Comparison of ENCODE assay signal across 6 cellular contexts in the genomic region with DNA sequence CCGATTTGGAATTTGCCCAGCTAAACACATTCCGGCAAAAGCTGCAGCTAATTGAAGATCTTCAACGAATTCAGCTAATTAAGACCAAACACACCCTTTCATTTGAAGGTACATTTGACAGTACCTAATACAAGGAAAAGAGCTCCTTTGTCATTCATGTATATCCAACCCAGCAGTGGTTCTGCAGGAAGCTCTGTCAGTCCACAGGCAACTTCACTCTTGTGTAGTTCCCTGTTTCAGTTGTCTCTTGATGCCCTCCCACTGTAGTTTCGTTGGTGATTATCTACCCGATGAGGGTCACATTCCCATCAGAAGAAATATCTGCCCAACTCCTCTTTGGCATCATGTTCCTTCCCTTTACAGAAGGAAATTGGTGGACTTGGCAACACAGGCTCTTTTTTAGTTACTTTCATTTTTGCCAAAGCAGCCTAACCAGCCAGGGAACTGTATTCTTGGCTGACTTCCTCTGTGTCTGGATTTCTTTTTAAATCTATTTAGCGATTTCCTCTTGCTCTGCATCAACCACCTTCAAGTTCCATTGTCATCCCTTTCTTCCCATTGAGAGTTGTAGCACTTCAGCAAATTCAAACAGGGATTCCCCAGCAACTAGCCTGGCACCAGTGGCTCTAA. TPM values are rescaled to one million over a fixed set of nuclear protein-coding genes. Genes with fewer than 3 reads are reported as not detected.
DNase-seq lines count a peak whose midpoint lies in the region; ATAC-seq and TF ChIP-seq lines count a peak whose summit lies in the region.
"Not testable (repeated sequence)": the region's sequence is repeated elsewhere in the genome, so short reads cannot be mapped to it uniquely, and the experiment has no call there.

No MANE protein-coding gene starts in this region.

- H3K56ac ChIP-seq in IMR-90 (ENCODE audit: extremely low read depth, insufficient read depth, low read length), result not testable (repeated sequence)

- not testable (repeated sequence) for H3K9me3 Mint-ChIP-seq in WTC11, memory B cell

- not testable (repeated sequence) for H3K4me1 ChIP-seq in IMR-90 (ENCODE audit: control insufficient read depth, insufficient read depth, low read length)
- H3K4me1 ChIP-seq in heart left ventricle, result peaks cover 0 to 13% (median 0%) of the 10 kb centered on the region in 12 donors

- H4K5ac ChIP-seq in IMR-90 (ENCODE audit: low read depth, low read length), result not testable (repeated sequence)

- H3K9me1 ChIP-seq in IMR-90 (ENCODE audit: insufficient read depth, low read length), result not testable (repeated sequence)

- H3K27ac Mint-ChIP-seq in WTC11, memory B cell: not testable (repeated sequence)

- CTCF ChIA-PET in IMR-90 (lab: Yijun Ruan, JAX); WTC11 (lab: Charles Lee): not testable (repeated sequence)

- H3K4me3 ChIP-seq in IMR-90 (ENCODE audit: insufficient read depth, low read depth, low read length); heart left ventricle: not testable (repeated sequence)

- H3K27me3 ChIP-seq in IMR-90 (ENCODE audit: control insufficient read depth, insufficient read depth, low read length); heart left ventricle: not testable (repeated sequence)

- not testable (repeated sequence) for TF ChIP-seq RAD21 in IMR-90 (IDR thresholded peaks at IDR 0.05; ENCODE audit: low read length)

- H2BK120ac ChIP-seq in IMR-90 (ENCODE audit: low read depth, low read length), result not testable (repeated sequence)

- not testable (repeated sequence) for H3K79me1 ChIP-seq in IMR-90 (ENCODE audit: low read depth in 1 of 2, low read length in 2 of 2)

- H3K23ac ChIP-seq in IMR-90 (ENCODE audit: low read depth, low read length), result not testable (repeated sequence)

- not testable (repeated sequence) for H3K4me2 ChIP-seq in IMR-90 (ENCODE audit: low read depth, low read length)

- POLR2A ChIA-PET in IMR-90 (lab: Charles Lee; ENCODE audit: unreplicated experiment); WTC11 (lab: Charles Lee): not testable (repeated sequence)

- intact Hi-C loops in IMR-90 (cut with micrococcal nuclease); heart left ventricle (cut with DNase I); sciatic nerve (cut with DNase I): not testable (repeated sequence)

- dilution Hi-C loops in IMR-90 (cut with HindIII; ENCODE audit: low sequenced_read_pairs, unreplicated experiment), result not testable (repeated sequence)

- not testable (repeated sequence) for H2AK5ac ChIP-seq in IMR-90 (ENCODE audit: low read depth, low read length)

- not testable (repeated sequence) for H3K36me3 Mint-ChIP-seq in WTC11, memory B cell

- ATAC-seq in IMR-90 (ENCODE audit: low read depth), result peak; percentile 29; the same call in 1 of the 2 replicates
- ATAC-seq in WTC11, result peak; percentile 60
- peak in 3 of 4 donors; percentile 33 to 55 (median 52) for ATAC-seq in heart left ventricle
- peak; percentile 52 for ATAC-seq in left lobe of liver
- ATAC-seq in memory B cell (ENCODE audit: low read depth), result peak; percentile 45
- peak; percentile 61 for ATAC-seq in sciatic nerve

- not testable (repeated sequence) for H3K27me3 Mint-ChIP-seq in WTC11 (ENCODE audit: low read depth); memory B cell

- not testable (repeated sequence) for H2BK15ac ChIP-seq in IMR-90 (ENCODE audit: low read depth, low read length)

- TF ChIP-seq CTCF in IMR-90 (conservative IDR thresholded peaks at IDR 0.05; ENCODE audit: low read depth, low read length); WTC11 (IDR thresholded peaks at IDR 0.05); heart left ventricle (IDR thresholded peaks at IDR 0.05): not testable (repeated sequence)

- TF ChIP-seq POLR2A in IMR-90 (IDR thresholded peaks at IDR 0.05; ENCODE audit: low read depth, low read length); heart left ventricle (IDR thresholded peaks at IDR 0.05): not testable (repeated sequence)

- H3K4ac ChIP-seq in IMR-90 (ENCODE audit: low read depth, low read length), result not testable (repeated sequence)

- not testable (repeated sequence) for BruUV-seq in IMR-90 (replicated peaks; lab: Mats Ljungman, UMichigan)

- in situ Hi-C loops in IMR-90 (cut with MboI; ENCODE audit: low sequenced_read_pairs), result not testable (repeated sequence)

- not testable (repeated sequence) for H2BK5ac ChIP-seq in IMR-90 (ENCODE audit: low read depth, low read length, poor library complexity, severe bottlenecking)

- not testable (repeated sequence) for H3K4me1 Mint-ChIP-seq in WTC11, memory B cell

- WGBS in IMR-90 (ENCODE audit: extremely low coverage in 2 of 2, insufficient read length in 1 of 2), 2 experiments, result no CpG with 5 or more reads among the region's 6 CpGs
- WGBS in heart left ventricle, 4 donors, result no CpG with 5 or more reads among the region's 6 CpGs

- H3K9me3 ChIP-seq in IMR-90 (ENCODE audit: control insufficient read depth, insufficient read depth, low read length); heart left ventricle: not testable (repeated sequence)

- not testable (repeated sequence) for H4K8ac ChIP-seq in IMR-90 (ENCODE audit: low read depth in 2 of 2, low read length in 2 of 2)

- DNase-seq in IMR-90; WTC11 (ENCODE audit: low spot score); heart left ventricle; left lobe of liver (ENCODE audit: low spot score); memory B cell (ENCODE audit: low spot score in 2 of 2); sciatic nerve (ENCODE audit: low spot score): not testable (repeated sequence)

- H3K4me3 Mint-ChIP-seq in WTC11, memory B cell: not testable (repeated sequence)

- H2AFZ ChIP-seq in IMR-90 (replicated peaks; ENCODE audit: low read length, poor library complexity), result not testable (repeated sequence)

- not testable (repeated sequence) for H3K27ac ChIP-seq in IMR-90 (ENCODE audit: insufficient read depth, low read length); heart left ventricle

- not testable (repeated sequence) for H4K91ac ChIP-seq in IMR-90 (ENCODE audit: insufficient read depth, low read depth, low read length)

- H4K20me1 ChIP-seq in IMR-90 (ENCODE audit: insufficient read depth, low read length), result not testable (repeated sequence)

- not testable (repeated sequence) for H3K18ac ChIP-seq in IMR-90 (ENCODE audit: low read depth, low read length)

- H3K36me3 ChIP-seq in IMR-90 (ENCODE audit: control insufficient read depth, insufficient read depth, low read length); heart left ventricle: not testable (repeated sequence)

- not testable (repeated sequence) for H3K9ac ChIP-seq in IMR-90 (ENCODE audit: low read depth, low read length)

- not testable (repeated sequence) for H2AK9ac ChIP-seq in IMR-90 (replicated peaks; ENCODE audit: low read depth, low read length, poor library complexity)

- not testable (repeated sequence) for H2BK20ac ChIP-seq in IMR-90 (ENCODE audit: low read depth, low read length)

- H3K14ac ChIP-seq in IMR-90 (replicated peaks; ENCODE audit: low read depth, low read length), result not testable (repeated sequence)

RNA-seq across cellular contexts. Expression of a gene that starts 6.6 kb away (rescaled TPM):
- total RNA-seq in IMR-90 (2012; rRNA removed) (1.3 and 1.7 TPM in 2 replicates), WTC11 (2021) (1.9 to 3.0 TPM (median 2.2 TPM) in 3 replicates), heart left ventricle (10 to 100 TPM in 2 of 9 donors, 1 to 10 TPM in 7; 4.3 to 60.7 (median 5.0) TPM), left lobe of liver (5.5 TPM), sciatic nerve (63.1 TPM)
- polyA plus RNA-seq in IMR-90 (2012; rRNA removed) (1.3 and 2.2 TPM in 2 replicates), heart left ventricle (1 to 10 TPM; 1.8 to 3.4 TPM)
- polyA plus RNA-seq in IMR-90 (2012; cell fraction: cytosol; rRNA removed), result 0.34 and 0.35 TPM in 2 replicates
- polyA plus RNA-seq in IMR-90 (2012; cell fraction: nucleus; rRNA removed; ENCODE audit: low replicate concordance), result 2.2 and 10.1 TPM in 2 replicates

RNA-seq across cellular contexts. Expression of a gene that starts 49.0 kb away (rescaled TPM):
- total RNA-seq in IMR-90 (2012; rRNA removed) (18.1 and 22.2 TPM in 2 replicates), WTC11 (2021) (30.1 to 38.9 TPM (median 34.9 TPM) in 3 replicates), heart left ventricle (10 to 100 TPM in 2 of 9 donors, 1 to 10 TPM in 7; 5.5 to 13.4 (median 8.8) TPM), left lobe of liver (9.0 TPM), sciatic nerve (22.6 TPM)
- polyA plus RNA-seq in IMR-90 (2012; rRNA removed) (9.9 and 13.9 TPM in 2 replicates), heart left ventricle (10 to 100 TPM in 1 of 2 donors, 1 to 10 TPM in 1; 5.0 to 16.1 TPM)
- polyA plus RNA-seq in IMR-90 (2012; cell fraction: cytosol; rRNA removed), result 2.6 and 2.8 TPM in 2 replicates
- polyA plus RNA-seq in IMR-90 (2012; cell fraction: nucleus; rRNA removed; ENCODE audit: low replicate concordance), result 2.5 and 12.6 TPM in 2 replicates
